10 cellular contexts compared by ENCODE assay signal in genomic region chr18:55318864-55319516, GRCh38.
A peak's percentile ranks its signal among the peaks of the same experiment; 100 is the strongest.
DNase-seq lines count a peak whose midpoint lies in the region; ATAC-seq, FAIRE-seq and TF ChIP-seq lines count a peak whose summit lies in the region.
"Had no signal": no experiment of that assay in that cellular context is flagged by ENCODE, and none has a peak within 500 bp of the region (broad histone marks: within the 10 kb centered on the region; RNA-seq: fewer than 3 reads in every experiment).

No MANE protein-coding gene starts in this region.

- H3K9ac ChIP-seq in OCI-LY1 (ENCODE audit: low read length): no peak overlapping the region; the same call in 1 of the 2 replicates

- H3K9me3 ChIP-seq in OCI-LY1 (ENCODE audit: low read length): no peaks in the 10 kb centered on the region

- peaks cover 24 to 35% of the 10 kb centered on the region in 2 donors for H3K36me3 Mint-ChIP-seq in stimulated activated naive B cell treated with anti-CD40 and anti-IgM and Interleukin-4, amounts not matched to agents 10 μg/mL and 1 μg/mL and 100 μg/mL, for 72 hours
- H3K36me3 Mint-ChIP-seq in progenitor cell of endocrine pancreas (ENCODE audit: insufficient read depth): no peaks in the 10 kb centered on the region

- H3K27me3 ChIP-seq in OCI-LY1 (ENCODE audit: insufficient read depth, low read length): no peaks in the 10 kb centered on the region

- peak overlapping the region; percentile 64 for H3K4me3 ChIP-seq in OCI-LY1 (ENCODE audit: low read depth, low read length, poor library complexity, severe bottlenecking)
- peak overlapping the region; percentile 47 for H3K4me3 ChIP-seq in fibroblast of the aortic adventitia (ENCODE audit: low read depth, low read length)

- H3K27ac ChIP-seq in OCI-LY1 (ENCODE audit: low read depth, low read length, poor library complexity, severe bottlenecking): no peak overlapping the region
- H3K27ac ChIP-seq: HL-60 had no signal

- peak overlapping the region; percentile 81 to 86 for H3K4me3 Mint-ChIP-seq in stimulated activated naive B cell treated with anti-CD40 and anti-IgM and Interleukin-4, amounts not matched to agents 10 μg/mL and 1 μg/mL and 100 μg/mL, for 72 hours
- H3K4me3 Mint-ChIP-seq in progenitor cell of endocrine pancreas (ENCODE audit: low read depth): no peak overlapping the region

- H3K4me2 ChIP-seq in OCI-LY1 (ENCODE audit: low read length): peak overlapping the region; percentile 88

- peaks cover 21 to 50% of the 10 kb centered on the region in 2 donors for H3K4me1 Mint-ChIP-seq in stimulated activated naive B cell treated with anti-CD40 and anti-IgM and Interleukin-4, amounts not matched to agents 10 μg/mL and 1 μg/mL and 100 μg/mL, for 72 hours
- peaks cover 17% of the 10 kb centered on the region for H3K4me1 Mint-ChIP-seq in progenitor cell of endocrine pancreas (ENCODE audit: low read depth)

- DNase-seq in GM12892 (ENCODE audit: insufficient read length) (no peak), fibroblast of the aortic adventitia (ENCODE audit: low read depth) (peak; percentile 67), NCI-H2196 (lab: John Stamatoyannopoulos, UW; ENCODE audit: unreplicated experiment) (no peak), progenitor cell of endocrine pancreas (ENCODE audit: low spot score, unreplicated experiment) (no peak)
- no peak for DNase-seq in stimulated activated naive B cell treated with anti-CD40 and anti-IgM and Interleukin-4, amounts not matched to agents 10 μg/mL and 1 μg/mL and 100 μg/mL, for 72 hours
- DNase-seq in stimulated activated CD4-positive, alpha-beta T cell treated with anti-CD3 and anti-CD28 coated beads, Interleukin-2, amount 100 ng/mL, for 24 hours: no peak
- DNase-seq: activated gamma-delta T cell treated with Interleukin-2 at 50 U/mL for 16 hours had no signal

- no peak for TF ChIP-seq CTCF in OCI-LY1 (IDR thresholded peaks at IDR 0.05; ENCODE audit: low read length)
- no peak for TF ChIP-seq CTCF in fibroblast of the aortic adventitia (IDR thresholded peaks at IDR 0.05; ENCODE audit: insufficient read depth, low read length)
- TF ChIP-seq CTCF in progenitor cell of endocrine pancreas (IDR thresholded peaks at IDR 0.05; ENCODE audit: unreplicated experiment): no peak

- H3K9me3 Mint-ChIP-seq in stimulated activated naive B cell treated with anti-CD40 and anti-IgM and Interleukin-4, amounts not matched to agents 10 μg/mL and 1 μg/mL and 100 μg/mL, for 72 hours: no peaks in the 10 kb centered on the region
- no peaks in the 10 kb centered on the region for H3K9me3 Mint-ChIP-seq in progenitor cell of endocrine pancreas (ENCODE audit: low read depth)

- H3K36me3 ChIP-seq in OCI-LY1 (ENCODE audit: insufficient read depth, low read length): no peaks in the 10 kb centered on the region; the same call in 1 of the 2 replicates

- no peaks in the 10 kb centered on the region for H3K27me3 Mint-ChIP-seq in stimulated activated naive B cell treated with anti-CD40 and anti-IgM and Interleukin-4, amounts not matched to agents 10 μg/mL and 1 μg/mL and 100 μg/mL, for 72 hours
- peaks cover 63% of the 10 kb centered on the region for H3K27me3 Mint-ChIP-seq in progenitor cell of endocrine pancreas

- no peak overlapping the region for H2AFZ ChIP-seq in OCI-LY1 (ENCODE audit: low read length)

- ATAC-seq in stimulated activated naive B cell treated with anti-CD40 and anti-IgM and Interleukin-4, amounts not matched to agents 10 μg/mL and 1 μg/mL and 100 μg/mL, for 72 hours (replicated peaks): no peak
- ATAC-seq in GM19324 (IDR thresholded peaks at IDR 0.05; ENCODE audit: low FRiP score, unreplicated experiment): no peak

- no peak for TF ChIP-seq POLR2A in GM12892 (IDR thresholded peaks at IDR 0.05; ENCODE audit: low read depth, low read length)

- peaks cover 86% of the 10 kb centered on the region for H3K4me1 ChIP-seq in OCI-LY1 (ENCODE audit: insufficient read depth, low read length, severe bottlenecking)

- no peaks in the 10 kb centered on the region for H3F3A ChIP-seq in OCI-LY1 (ENCODE audit: insufficient read depth, low read length)

- H3K79me2 ChIP-seq in OCI-LY1 (ENCODE audit: insufficient read depth, low read length): peaks cover 84% of the 10 kb centered on the region

- peak; percentile 62 for FAIRE-seq in GM12892 (lab: Jason Lieb, UNC)

- H3K9me2 ChIP-seq in OCI-LY1 (ENCODE audit: low read depth, low read length): no peaks in the 10 kb centered on the region

- H3K27ac Mint-ChIP-seq in stimulated activated naive B cell treated with anti-CD40 and anti-IgM and Interleukin-4, amounts not matched to agents 10 μg/mL and 1 μg/mL and 100 μg/mL, for 72 hours: peak overlapping the region; percentile 87
- no peak overlapping the region for H3K27ac Mint-ChIP-seq in progenitor cell of endocrine pancreas

- no peaks in the 10 kb centered on the region for H4K20me1 ChIP-seq in OCI-LY1 (ENCODE audit: insufficient read depth, low read length)
